In the genomic region with DNA sequence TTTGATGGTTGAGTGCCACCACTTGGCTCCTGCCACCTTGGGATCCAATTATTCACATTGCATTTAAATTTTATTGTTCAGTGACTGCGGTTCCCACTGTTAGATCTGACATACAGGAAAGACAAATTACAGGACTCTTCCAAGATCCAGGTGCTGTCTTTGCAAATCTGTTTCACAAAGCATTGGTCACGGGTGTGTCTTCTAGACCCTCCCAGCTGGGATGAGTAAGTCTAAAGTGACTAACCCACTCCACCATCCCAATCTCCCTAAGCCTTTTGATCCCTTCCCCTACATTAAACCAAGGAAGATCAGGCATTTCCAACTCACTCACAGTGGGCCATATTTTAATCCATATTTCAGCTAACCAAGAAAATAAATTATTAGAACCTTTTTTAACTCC, we compare ENCODE assay signal across 16 cellular contexts.
DNase-seq lines count a peak whose midpoint lies in the region; ATAC-seq and TF ChIP-seq lines count a peak whose summit lies in the region.
"Had no signal": no experiment of that assay in that cellular context is flagged by ENCODE, and none has a peak within 500 bp of the region (broad histone marks: within the 10 kb centered on the region; RNA-seq: fewer than 3 reads in every experiment).

No MANE protein-coding gene starts in this region.

- ATAC-seq in foreskin keratinocyte: peak; percentile 94
- ATAC-seq: GM23338 had no signal

- no peaks in the 10 kb centered on the region for H3K27me3 ChIP-seq in foreskin keratinocyte

- DNase-seq in A172 (ENCODE audit: low spot score) (peak; percentile 13), HT1080 (ENCODE audit: low read depth) (peak; percentile 70), SW480 (ENCODE audit: low spot score) (peak; percentile 29), foreskin keratinocyte (peak; percentile 33 to 55), Kasumi-1 (lab: John Stamatoyannopoulos, UW) (no peak), HEK293T (ENCODE audit: extremely low spot score) (no peak)
- no peak for DNase-seq in stimulated activated naive CD4-positive, alpha-beta T cell (lab: John Stamatoyannopoulos, UW)
- DNase-seq: 8988T; C1 segment of cervical spinal cord; Calu3; CD4-positive, alpha-beta memory T cell; COR-L47; DMS53; DMS79 treated with DMSO at 0.1 percent for 48 hours had no signal

- CTCF ChIA-PET in HEK293T (lab: Yijun Ruan, JAX): no interaction called here

- TF ChIP-seq CTCF in foreskin keratinocyte (conservative IDR thresholded peaks at IDR 0.05): no peak

- no peak overlapping the region for H3K27ac ChIP-seq in foreskin keratinocyte

- POLR2A ChIA-PET in HEK293T (lab: Yijun Ruan, JAX): no interaction called here

- no peaks in the 10 kb centered on the region for H3K4me1 ChIP-seq in foreskin keratinocyte
- H3K4me1 ChIP-seq: HAP-1 had no signal

TF ChIP-seq in HEK293T, 16 proteins besides CTCF, POLR2A, EP300 and RAD21:
- TF ChIP-seq TARDBP (IDR thresholded peaks at IDR 0.05): no peak
- TF ChIP-seq NFRKB (IDR thresholded peaks at IDR 0.05): no peak
- TF ChIP-seq FOXA1 (IDR thresholded peaks at IDR 0.05): no peak
- no peak for TF ChIP-seq FOXK2 (IDR thresholded peaks at IDR 0.05)
- TF ChIP-seq ZNF384 (IDR thresholded peaks at IDR 0.05): no peak
- no peak for TF ChIP-seq ARNT (IDR thresholded peaks at IDR 0.05)
- TF ChIP-seq, protein P1, sequence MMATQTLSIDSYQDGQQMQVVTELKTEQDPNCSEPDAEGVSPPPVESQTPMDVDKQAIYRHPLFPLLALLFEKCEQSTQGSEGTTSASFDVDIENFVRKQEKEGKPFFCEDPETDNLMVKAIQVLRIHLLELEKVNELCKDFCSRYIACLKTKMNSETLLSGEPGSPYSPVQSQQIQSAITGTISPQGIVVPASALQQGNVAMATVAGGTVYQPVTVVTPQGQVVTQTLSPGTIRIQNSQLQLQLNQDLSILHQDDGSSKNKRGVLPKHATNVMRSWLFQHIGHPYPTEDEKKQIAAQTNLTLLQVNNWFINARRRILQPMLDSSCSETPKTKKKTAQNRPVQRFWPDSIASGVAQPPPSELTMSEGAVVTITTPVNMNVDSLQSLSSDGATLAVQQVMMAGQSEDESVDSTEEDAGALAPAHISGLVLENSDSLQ (IDR thresholded peaks at IDR 0.05): no peak
- no peak for TF ChIP-seq L3MBTL2 (conservative IDR thresholded peaks at IDR 0.05)
- no peak for TF ChIP-seq SUZ12 (IDR thresholded peaks at IDR 0.05)
- TF ChIP-seq HDGF (IDR thresholded peaks at IDR 0.05; ENCODE audit: borderline replicate concordance): no peak
- TF ChIP-seq CTBP1 (IDR thresholded peaks at IDR 0.05; ENCODE audit: borderline replicate concordance): no peak
- no peak for TF ChIP-seq LEF1 (IDR thresholded peaks at IDR 0.05; ENCODE audit: borderline replicate concordance)
- TF ChIP-seq FOXM1 (IDR thresholded peaks at IDR 0.05; ENCODE audit: borderline replicate concordance): no peak
- no peak for TF ChIP-seq ELF4 (IDR thresholded peaks at IDR 0.05)
- TF ChIP-seq SP1 (IDR thresholded peaks at IDR 0.05): no peak
- no peak for TF ChIP-seq BHLHE40 (IDR thresholded peaks at IDR 0.05; ENCODE audit: borderline replicate concordance)

Comparison
In these comparisons a context has a peak if more than half of its experiments do, and no peak if none do; other contexts are left out.
1. DNase-seq: peak in A172 (single experiment), HT1080 (single experiment), SW480 (single experiment) and foreskin keratinocyte (2 of 2); none in Kasumi-1 (0 of 2), stimulated activated naive CD4-positive, alpha-beta T cell (0 of 6) and HEK293T (single experiment).